Comparison of ENCODE assay signal across 26 cellular contexts in the genomic region with DNA sequence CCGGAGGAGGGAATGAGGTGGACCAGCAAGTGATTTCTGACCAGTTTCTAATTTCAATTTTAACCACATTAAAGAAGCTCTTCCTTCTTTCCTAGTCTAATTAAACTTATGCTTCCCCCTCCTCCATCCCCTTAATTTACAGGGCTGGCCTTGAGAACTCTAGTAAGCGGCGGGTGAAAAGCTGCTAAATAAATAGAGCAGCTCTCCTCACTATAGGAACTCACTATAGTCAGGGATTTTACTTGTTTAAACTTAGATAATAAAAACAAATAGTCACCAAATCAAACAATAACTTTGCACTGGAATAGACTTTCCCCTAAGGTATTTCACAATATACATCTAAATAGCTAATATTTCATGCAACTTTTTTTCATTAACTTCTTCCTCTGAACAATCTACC.
"Had no signal": no experiment of that assay in that cellular context is flagged by ENCODE, and none has a peak within 500 bp of the region (broad histone marks: within the 10 kb centered on the region; RNA-seq: fewer than 3 reads in every experiment).

No MANE protein-coding gene starts in this region.

- H3K4me3 ChIP-seq: left ventricle myocardium inferior, lung, ovary, prostate gland, spleen, tibial nerve, uterus had no signal

- ATAC-seq: natural killer cell; right cardiac atrium; sciatic nerve; stimulated activated memory B cell treated with anti-CD40 and anti-IgM and Interleukin-4, amounts not matched to agents 10 μg/mL and 1 μg/mL and 100 μg/mL, for 72 hours; stimulated activated naive CD8-positive, alpha-beta T cell treated with anti-CD3 and anti-CD28 coated beads, Interleukin-15, amount 100 ng/mL, for 72 hours had no signal

- H3K27ac ChIP-seq: left ventricle myocardium inferior, ovary, prostate gland, spleen, tibial nerve, uterus had no signal

- DNase-seq: hypothalamus; immature natural killer cell; kidney; left ventricle myocardium inferior; mesendoderm; naive B cell; natural killer cell; ovary; posterior cingulate gyrus; retina; right cardiac atrium; small intestine; spleen; stimulated activated CD4-positive, alpha-beta T cell treated with anti-CD3 and anti-CD28 coated beads, Interleukin-4, amount 100 ng/mL, for 4 hours; stimulated activated CD8-positive, alpha-beta memory T cell treated with anti-CD3 and anti-CD28 coated beads, Interleukin-4, amount 100 ng/mL, for 48 hours; stimulated activated naive CD4-positive, alpha-beta T cell treated with Interleukin-2 at 50 U/mL for 16 hours; stimulated activated naive CD8-positive, alpha-beta T cell treated with anti-CD3 and anti-CD28 coated beads, Interleukin-15, amount 100 ng/mL, for 72 hours; substantia nigra; uterus had no signal

- H3K36me3 Mint-ChIP-seq: mesothelial cell of epicardium; naive B cell; stimulated activated memory B cell treated with anti-CD40 and anti-IgM and Interleukin-4, amounts not matched to agents 10 μg/mL and 1 μg/mL and 100 μg/mL, for 72 hours; type B pancreatic cell had no signal

- H3K36me3 ChIP-seq: left ventricle myocardium inferior, ovary, prostate gland, spleen, tibial nerve, uterus had no signal

- H3K27me3 Mint-ChIP-seq: naive B cell; stimulated activated memory B cell treated with anti-CD40 and anti-IgM and Interleukin-4, amounts not matched to agents 10 μg/mL and 1 μg/mL and 100 μg/mL, for 72 hours; stimulated activated naive CD8-positive, alpha-beta T cell treated with anti-CD3 and anti-CD28 coated beads, Interleukin-15, amount 100 ng/mL, for 72 hours; type B pancreatic cell had no signal

- H3K27me3 ChIP-seq: spleen, tibial nerve, uterus had no signal

- H3K4me3 Mint-ChIP-seq: immature natural killer cell; mesothelial cell of epicardium; naive B cell; natural killer cell; stimulated activated memory B cell treated with anti-CD40 and anti-IgM and Interleukin-4, amounts not matched to agents 10 μg/mL and 1 μg/mL and 100 μg/mL, for 72 hours; stimulated activated naive CD8-positive, alpha-beta T cell treated with anti-CD3 and anti-CD28 coated beads, Interleukin-15, amount 100 ng/mL, for 72 hours; type B pancreatic cell had no signal

- H3K9me3 Mint-ChIP-seq: mesothelial cell of epicardium, type B pancreatic cell had no signal

- H3K4me1 ChIP-seq: left ventricle myocardium inferior, prostate gland, spleen, tibial nerve, uterus had no signal

- H3K9me3 ChIP-seq: left ventricle myocardium inferior, ovary, prostate gland, tibial nerve, uterus had no signal

- H3K4me1 Mint-ChIP-seq: immature natural killer cell; mesothelial cell of epicardium; naive B cell; natural killer cell; stimulated activated memory B cell treated with anti-CD40 and anti-IgM and Interleukin-4, amounts not matched to agents 10 μg/mL and 1 μg/mL and 100 μg/mL, for 72 hours; stimulated activated naive CD8-positive, alpha-beta T cell treated with anti-CD3 and anti-CD28 coated beads, Interleukin-15, amount 100 ng/mL, for 72 hours had no signal

- H3K27ac Mint-ChIP-seq: immature natural killer cell; mesothelial cell of epicardium; naive B cell; natural killer cell; stimulated activated memory B cell treated with anti-CD40 and anti-IgM and Interleukin-4, amounts not matched to agents 10 μg/mL and 1 μg/mL and 100 μg/mL, for 72 hours; stimulated activated naive CD8-positive, alpha-beta T cell treated with anti-CD3 and anti-CD28 coated beads, Interleukin-15, amount 100 ng/mL, for 72 hours; type B pancreatic cell had no signal
